Comparison of ENCODE assay signal across 8 cellular contexts in the genomic region with DNA sequence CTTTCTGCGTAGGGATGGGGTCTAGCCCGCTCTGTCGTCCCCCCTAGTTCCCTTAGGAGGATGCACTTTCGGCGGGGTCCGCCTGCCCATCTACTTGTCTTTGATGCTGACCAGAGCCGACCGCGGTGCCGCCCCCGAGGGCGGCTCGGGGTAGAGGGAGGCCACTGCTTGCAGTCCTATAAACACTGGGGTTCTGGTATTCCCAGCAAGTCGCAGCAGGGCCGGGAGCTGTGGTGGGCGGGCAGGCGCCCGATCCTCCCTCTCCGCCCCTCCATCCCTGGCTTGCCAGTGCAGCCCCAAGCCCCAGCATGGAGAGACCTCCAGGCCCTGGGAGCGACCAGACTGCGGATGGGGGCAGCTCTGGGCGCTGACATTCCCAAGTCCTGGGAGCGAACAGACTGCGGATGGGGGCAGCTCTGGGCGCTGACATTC. TPM values are rescaled to one million over a fixed set of nuclear protein-coding genes. Genes with fewer than 3 reads are reported as not detected.
DNase-seq lines count a peak whose midpoint lies in the region; ATAC-seq and TF ChIP-seq lines count a peak whose summit lies in the region.

No MANE protein-coding gene starts in this region.

- H3K27ac ChIP-seq in heart right ventricle (peak overlapping the region in 5 of 10 donors; percentile 75 to 93 (median 78)), adrenal gland (peak overlapping the region in 1 of 5 donors; percentile 77), layer of hippocampus (ENCODE audit: low read depth, low read length) (peak overlapping the region; percentile 74), thyroid gland (peak overlapping the region; percentile 77 to 95 (median 93))

- H3K27me3 ChIP-seq in heart right ventricle (no peaks in the 10 kb centered on the region), adrenal gland (no peaks in the 10 kb centered on the region), layer of hippocampus (ENCODE audit: control insufficient read depth, insufficient read depth, low read length) (no peaks in the 10 kb centered on the region), thyroid gland (no peaks in the 10 kb centered on the region)

- ATAC-seq in heart right ventricle (peak in 6 of 8 donors; percentile 2 to 25 (median 18)), Right ventricle myocardium superior (ENCODE audit: poor library complexity) (no peak), GM18861 (IDR thresholded peaks at IDR 0.05; ENCODE audit: unreplicated experiment) (no peak)

- H3K4me3 ChIP-seq in heart right ventricle (peak overlapping the region; percentile 67 to 95 (median 87)), adrenal gland (peak overlapping the region in 3 of 4 donors; percentile 67 to 87 (median 69)), thyroid gland (replicated peaks in 1 of 3) (peak overlapping the region; percentile 54 to 93 (median 89))

- H3K4me1 ChIP-seq in heart right ventricle (peaks cover 17 to 69% (median 44%) of the 10 kb centered on the region in 9 donors), adrenal gland (replicated peaks in 1 of 2) (peaks cover 26 to 67% of the 10 kb centered on the region in 2 donors), thyroid gland (peaks cover 28 to 35% of the 10 kb centered on the region in 2 donors)

- H3K36me3 ChIP-seq in heart right ventricle = peaks cover 0 to 21% (median 0%) of the 10 kb centered on the region in 9 donors
- no peaks in the 10 kb centered on the region for H3K36me3 ChIP-seq in adrenal gland (replicated peaks in 1 of 2)
- no peaks in the 10 kb centered on the region for H3K36me3 ChIP-seq in thyroid gland

- WGBS in heart right ventricle, 2 donors = 9% methylated on average over 25 of the region's 25 CpGs
- 0 to 19% (median 16%) methylated on average over 3 to 25 of the region's 25 CpGs for WGBS in adrenal gland, 4 donors
- WGBS in thyroid gland, 2 donors = 15% methylated on average over 7 to 9 of the region's 25 CpGs

- TF ChIP-seq CTCF in heart right ventricle (IDR thresholded peaks at IDR 0.05) = no peak
- TF ChIP-seq CTCF in adrenal gland (IDR thresholded peaks at IDR 0.05) = no peak
- TF ChIP-seq CTCF in thyroid gland (IDR thresholded peaks at IDR 0.05) = no peak

- no peaks in the 10 kb centered on the region for H3K9me3 ChIP-seq in heart right ventricle
- H3K9me3 ChIP-seq in adrenal gland (replicated peaks in 1 of 3) = no peaks in the 10 kb centered on the region
- no peaks in the 10 kb centered on the region for H3K9me3 ChIP-seq in thyroid gland

- intact Hi-C loops in heart right ventricle (cut with DNase I) = no loop called here
- intact Hi-C loops in Right ventricle myocardium superior (cut with DNase I) = no loop called here
- intact Hi-C loops in adrenal gland (cut with DNase I) = no loop called here
- intact Hi-C loops in thyroid gland (cut with DNase I) = no loop called here

- no peak for DNase-seq in heart right ventricle
- DNase-seq in Right ventricle myocardium superior = no peak
- DNase-seq in adrenal gland = no peak
- no peak for DNase-seq in thyroid gland
- no peak for DNase-seq in DMS 273 (lab: John Stamatoyannopoulos, UW; ENCODE audit: unreplicated experiment)
- no peak for DNase-seq in OCI-M1 (lab: John Stamatoyannopoulos, UW)

- TF ChIP-seq POLR2A in adrenal gland (IDR thresholded peaks at IDR 0.05) (no peak), thyroid gland (IDR thresholded peaks at IDR 0.05) (no peak)

RNA-seq across cellular contexts. Expression of a gene that starts 0.8 kb away (rescaled TPM):
- total RNA-seq in heart right ventricle (10 to 100 TPM in 9 of 10 donors, 1 to 10 TPM in 1; 9.9 to 76.7 (median 15.1) TPM), Right ventricle myocardium superior (24.6 TPM), adrenal gland (100 to 1,000 TPM in 4 of 8 donors, 10 to 100 TPM in 4; 27.5 to 155 (median 97.3) TPM), thyroid gland (100 to 1,000 TPM in 1 of 4 donors, 10 to 100 TPM in 3; 49.5 to 163 (median 69.9) TPM)
- polyA plus RNA-seq in heart right ventricle (10 to 100 TPM; 24.7 to 27.0 TPM), adrenal gland (10 to 100 TPM; 20.2 to 50.3 (median 41.6) TPM)

RNA-seq across cellular contexts. Expression of a gene that starts 31.8 kb away (rescaled TPM):
- total RNA-seq in heart right ventricle = 10 to 100 TPM; 70.5 to 95.6 (median 77.7) TPM
- polyA plus RNA-seq in heart right ventricle = 100 to 1,000 TPM in 1 of 2 donors, 10 to 100 TPM in 1; 80.2 to 144 TPM
- 71.6 TPM for total RNA-seq in Right ventricle myocardium superior
- total RNA-seq in adrenal gland = 100 to 1,000 TPM in 5 of 8 donors, 10 to 100 TPM in 3; 38.8 to 191 (median 121) TPM
- 100 to 1,000 TPM; 138 to 259 (median 141) TPM for polyA plus RNA-seq in adrenal gland
- 10 to 100 TPM; 24.3 to 90.0 (median 30.8) TPM for total RNA-seq in thyroid gland

RNA-seq across cellular contexts. Expression of a gene that starts 32.0 kb away (rescaled TPM):
- total RNA-seq in heart right ventricle = 10 to 100 TPM; 11.4 to 16.3 (median 13.0) TPM
- polyA plus RNA-seq in heart right ventricle = 1 to 10 TPM; 3.0 to 4.9 TPM
- total RNA-seq in Right ventricle myocardium superior = 9.1 TPM
- total RNA-seq in adrenal gland = 10 to 100 TPM in 5 of 8 donors, 1 to 10 TPM in 3; 7.0 to 17.1 (median 10.4) TPM
- polyA plus RNA-seq in adrenal gland = 1 to 10 TPM; 2.6 to 4.7 (median 2.9) TPM
- 10 to 100 TPM in 2 of 4 donors, 1 to 10 TPM in 2; 7.1 to 28.1 (median 13.6) TPM for total RNA-seq in thyroid gland

RNA-seq across cellular contexts. Expression of a gene that starts 47.4 kb away (rescaled TPM):
- total RNA-seq in heart right ventricle = under 1 TPM in 6 of 10 donors, not detected in 4; 0.19 to 0.78 (median 0.24) TPM
- under 1 TPM; 0.09 to 0.44 TPM for polyA plus RNA-seq in heart right ventricle
- total RNA-seq in Right ventricle myocardium superior = not detected
- total RNA-seq in adrenal gland = under 1 TPM in 3 of 8 donors, not detected in 5; 0.28 to 0.43 (median 0.42) TPM
- polyA plus RNA-seq in adrenal gland = 1 to 10 TPM in 1 of 3 donors, under 1 TPM in 2; 0.11 to 1.9 (median 0.20) TPM
- under 1 TPM in 2 of 4 donors, not detected in 2; 0.13 to 0.22 TPM for total RNA-seq in thyroid gland

Comparison
In these comparisons a context has a peak if more than half of its experiments do, and no peak if none do; other contexts are left out.
1. ATAC-seq: peak in heart right ventricle (6 of 8); none in Right ventricle myocardium superior (single experiment) and GM18861 (single experiment).
2. Peak in every context shown above with its lines, with median percentiles within 50 percentile points of each other: H3K4me3 ChIP-seq.